ENCODE assay signal across 17 cellular contexts in genomic region chr15:89746386-89746974, GRCh38. TPM values are rescaled to one million over a fixed set of nuclear protein-coding genes. Genes with fewer than 3 reads are reported as not detected.
"Had no signal": no experiment of that assay in that cellular context is flagged by ENCODE, and none has a peak within 500 bp of the region (broad histone marks: within the 10 kb centered on the region; RNA-seq: fewer than 3 reads in every experiment).

No MANE protein-coding gene starts in this region.

- H3K27me3 ChIP-seq: colonic mucosa had no signal

- ATAC-seq: activated naive CD4-positive, alpha-beta T cell treated with anti-CD3 and anti-CD28 coated beads, Interleukin-2, amount 50 U/mL, for 72 hours; activated T-cell treated with anti-CD3 and anti-CD28 coated beads, Interleukin-2, amount 50 U/mL, for 72 hours; natural killer cell; right cardiac atrium had no signal

- H3K9me3 ChIP-seq: colonic mucosa, left ventricle myocardium inferior, suprapubic skin, upper lobe of left lung had no signal

- FAIRE-seq: endometrium, kidney, small intestine, TTC549 had no signal

- H3K27ac ChIP-seq: colonic mucosa, left ventricle myocardium inferior, suprapubic skin, upper lobe of left lung had no signal

- H3K4me3 ChIP-seq: colonic mucosa, left ventricle myocardium inferior, suprapubic skin, upper lobe of left lung had no signal

- DNase-seq: activated CD4-positive, alpha-beta T cell treated with anti-CD3 and anti-CD28 coated beads, Interleukin-2, amount 10 ng/mL, durations not matched to agents 24 days and 14 days; activated CD4-positive, CD25-positive, alpha-beta regulatory T cell; activated CD8-positive, alpha-beta memory T cell treated with anti-CD3 and anti-CD28 coated beads, Interleukin-2, amount 50 U/mL, for 48 hours; activated gamma-delta T cell; activated T-cell treated with anti-CD3 and anti-CD28 coated beads, Interleukin-2, amount 50 U/mL, for 72 hours; colonic mucosa; left ventricle myocardium inferior; natural killer cell; right cardiac atrium; small intestine had no signal

- H3K36me3 ChIP-seq: colonic mucosa, left ventricle myocardium inferior, suprapubic skin, upper lobe of left lung had no signal

RNA-seq across cellular contexts. Expression of gene MESP2, which starts 29.7 kb away (rescaled TPM):
- total RNA-seq: activated CD4-positive, alpha-beta T cell treated with anti-CD3 and anti-CD28 coated beads, Interleukin-2, amount 10 ng/mL, durations not matched to agents 24 days and 14 days; activated naive CD4-positive, alpha-beta T cell treated with anti-CD3 and anti-CD28 coated beads, Interleukin-2, amount 50 U/mL, for 72 hours; activated T-cell treated with anti-CD3 and anti-CD28 coated beads, Interleukin-2, amount 50 U/mL, for 72 hours; natural killer cell had no signal

RNA-seq across cellular contexts. Expression of gene WDR93, which starts 55.9 kb away (rescaled TPM):
- total RNA-seq: activated CD4-positive, alpha-beta T cell treated with anti-CD3 and anti-CD28 coated beads, Interleukin-2, amount 10 ng/mL, durations not matched to agents 24 days and 14 days; activated naive CD4-positive, alpha-beta T cell treated with anti-CD3 and anti-CD28 coated beads, Interleukin-2, amount 50 U/mL, for 72 hours; cardiac septum; left ventricle myocardium inferior; right cardiac atrium had no signal
